In genomic region chr5:180873628-180874520, GRCh38 we compare ENCODE assay signal across 1 cellular context.
TF ChIP-seq lines count a peak whose summit lies in the region.

No MANE protein-coding gene starts in this region.

TF ChIP-seq in K562, 482 proteins besides CTCF, POLR2A, EP300 and RAD21 (continued from another document and continues in another):
- TF ChIP-seq MAFF (IDR thresholded peaks at IDR 0.05; ENCODE audit: low read length): peak; percentile 96
- no peak; the same call in 1 of the 2 replicates for TF ChIP-seq NCOR1 (IDR thresholded peaks at IDR 0.05)
- TF ChIP-seq ZNF445 (CRISPR knock-in tag; IDR thresholded peaks at IDR 0.05; ENCODE audit: low read depth): no peak
- TF ChIP-seq CREB3 (tag; conservative IDR thresholded peaks at IDR 0.05; ENCODE audit: low read depth): 0 out of 2 replicates have a peak, but pooled peaks have one; percentile 33
- no peak for TF ChIP-seq DNMT1 (IDR thresholded peaks at IDR 0.05)
- TF ChIP-seq ILK (tag; IDR thresholded peaks at IDR 0.05; ENCODE audit: borderline replicate concordance, low read depth): no peak
- TF ChIP-seq, protein P1, sequence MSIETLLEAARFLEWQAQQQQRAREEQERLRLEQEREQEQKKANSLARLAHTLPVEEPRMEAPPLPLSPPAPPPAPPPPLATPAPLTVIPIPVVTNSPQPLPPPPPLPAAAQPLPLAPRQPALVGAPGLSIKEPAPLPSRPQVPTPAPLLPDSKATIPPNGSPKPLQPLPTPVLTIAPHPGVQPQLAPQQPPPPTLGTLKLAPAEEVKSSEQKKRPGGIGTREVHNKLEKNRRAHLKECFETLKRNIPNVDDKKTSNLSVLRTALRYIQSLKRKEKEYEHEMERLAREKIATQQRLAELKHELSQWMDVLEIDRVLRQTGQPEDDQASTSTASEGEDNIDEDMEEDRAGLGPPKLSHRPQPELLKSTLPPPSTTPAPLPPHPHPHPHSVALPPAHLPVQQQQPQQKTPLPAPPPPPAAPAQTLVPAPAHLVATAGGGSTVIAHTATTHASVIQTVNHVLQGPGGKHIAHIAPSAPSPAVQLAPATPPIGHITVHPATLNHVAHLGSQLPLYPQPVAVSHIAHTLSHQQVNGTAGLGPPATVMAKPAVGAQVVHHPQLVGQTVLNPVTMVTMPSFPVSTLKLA (conservative IDR thresholded peaks at IDR 0.05): peak in 1 of 2 experiments; percentile 43; a peak in 2 of 4 replicates
- peak; percentile 29 for TF ChIP-seq RBM25 (IDR thresholded peaks at IDR 0.05; ENCODE audit: low read depth, low read length, severe bottlenecking)
- TF ChIP-seq ZNF408 (CRISPR knock-in tag; IDR thresholded peaks at IDR 0.05; ENCODE audit: low read depth): no peak
- no peak for TF ChIP-seq ZNF274 (IDR thresholded peaks at IDR 0.05; ENCODE audit: borderline replicate concordance, low read depth, low read length)
- TF ChIP-seq KAT2B (IDR thresholded peaks at IDR 0.05; ENCODE audit: low read depth, low read length): no peak
- TF ChIP-seq ETV5 (CRISPR knock-in tag; IDR thresholded peaks at IDR 0.05; ENCODE audit: low read depth): peak; percentile 75; the same call in 1 of the 2 replicates
- TF ChIP-seq SAP30 (IDR thresholded peaks at IDR 0.05; ENCODE audit: borderline replicate concordance, insufficient read depth, low read depth, low read length, poor library complexity, severe bottlenecking): no peak
- no peak for TF ChIP-seq TAF15 (IDR thresholded peaks at IDR 0.05; ENCODE audit: low read depth, low read length)
- TF ChIP-seq ZSCAN32 (CRISPR knock-in tag; IDR thresholded peaks at IDR 0.05): no peak
- TF ChIP-seq TAF1 (IDR thresholded peaks at IDR 0.05; ENCODE audit: control insufficient read depth, extremely low read depth, insufficient read depth, low read length, severe bottlenecking): peak; percentile 22
- TF ChIP-seq BRCA1 (IDR thresholded peaks at IDR 0.05): no peak
- no peak for TF ChIP-seq BRCA1 (CRISPR knock-in tag; IDR thresholded peaks at IDR 0.05)
- TF ChIP-seq HDAC1 (IDR thresholded peaks at IDR 0.05): peak in 1 of 2 experiments; percentile 55; a peak in 1 of 4 replicates
- TF ChIP-seq SLC30A9 (CRISPR knock-in tag; IDR thresholded peaks at IDR 0.05): no peak
- TF ChIP-seq CCAR2 (IDR thresholded peaks at IDR 0.05; ENCODE audit: low read depth, low read length): no peak
- no peak for TF ChIP-seq KLF10 (CRISPR knock-in tag; IDR thresholded peaks at IDR 0.05)
- no peak for TF ChIP-seq CCNT2 (IDR thresholded peaks at IDR 0.05; ENCODE audit: borderline replicate concordance, extremely low read depth, insufficient read length, low read depth, low read length)
- TF ChIP-seq, protein P2, sequence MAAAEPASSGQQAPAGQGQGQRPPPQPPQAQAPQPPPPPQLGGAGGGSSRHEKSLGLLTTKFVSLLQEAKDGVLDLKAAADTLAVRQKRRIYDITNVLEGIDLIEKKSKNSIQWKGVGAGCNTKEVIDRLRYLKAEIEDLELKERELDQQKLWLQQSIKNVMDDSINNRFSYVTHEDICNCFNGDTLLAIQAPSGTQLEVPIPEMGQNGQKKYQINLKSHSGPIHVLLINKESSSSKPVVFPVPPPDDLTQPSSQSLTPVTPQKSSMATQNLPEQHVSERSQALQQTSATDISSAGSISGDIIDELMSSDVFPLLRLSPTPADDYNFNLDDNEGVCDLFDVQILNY (CRISPR knock-in tag; IDR thresholded peaks at IDR 0.05): no peak
- TF ChIP-seq ZNF133 (CRISPR knock-in tag; IDR thresholded peaks at IDR 0.05): no peak
- no peak for TF ChIP-seq RUNX1 (IDR thresholded peaks at IDR 0.05; ENCODE audit: low read depth)
- TF ChIP-seq ZNF197 (CRISPR knock-in tag; IDR thresholded peaks at IDR 0.05; ENCODE audit: low read depth): peak; percentile 49; the same call in 1 of the 2 replicates
- TF ChIP-seq, protein P3, sequence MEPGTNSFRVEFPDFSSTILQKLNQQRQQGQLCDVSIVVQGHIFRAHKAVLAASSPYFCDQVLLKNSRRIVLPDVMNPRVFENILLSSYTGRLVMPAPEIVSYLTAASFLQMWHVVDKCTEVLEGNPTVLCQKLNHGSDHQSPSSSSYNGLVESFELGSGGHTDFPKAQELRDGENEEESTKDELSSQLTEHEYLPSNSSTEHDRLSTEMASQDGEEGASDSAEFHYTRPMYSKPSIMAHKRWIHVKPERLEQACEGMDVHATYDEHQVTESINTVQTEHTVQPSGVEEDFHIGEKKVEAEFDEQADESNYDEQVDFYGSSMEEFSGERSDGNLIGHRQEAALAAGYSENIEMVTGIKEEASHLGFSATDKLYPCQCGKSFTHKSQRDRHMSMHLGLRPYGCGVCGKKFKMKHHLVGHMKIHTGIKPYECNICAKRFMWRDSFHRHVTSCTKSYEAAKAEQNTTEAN (CRISPR knock-in tag; IDR thresholded peaks at IDR 0.05): no peak
- no peak; the same call in 1 of the 2 replicates for TF ChIP-seq GATAD2A (IDR thresholded peaks at IDR 0.05)
- TF ChIP-seq ZC3H11A (IDR thresholded peaks at IDR 0.05; ENCODE audit: low read depth, low read length): no peak
- no peak for TF ChIP-seq PHB2 (IDR thresholded peaks at IDR 0.05; ENCODE audit: low read depth)
- TF ChIP-seq ZNF75A (CRISPR knock-in tag; IDR thresholded peaks at IDR 0.05): no peak
- no peak for TF ChIP-seq PTTG1 (tag; IDR thresholded peaks at IDR 0.05; ENCODE audit: low read depth)
- TF ChIP-seq ZNF76 (CRISPR knock-in tag; IDR thresholded peaks at IDR 0.05; ENCODE audit: borderline replicate concordance): 0 out of 2 replicates have a peak, but pooled peaks have one; percentile 54
- no peak for TF ChIP-seq MTF1 (CRISPR knock-in tag; IDR thresholded peaks at IDR 0.05; ENCODE audit: borderline replicate concordance)
- no peak for TF ChIP-seq RBM17 (IDR thresholded peaks at IDR 0.05; ENCODE audit: borderline replicate concordance, low read depth, low read length)
- TF ChIP-seq AFF4 (CRISPR knock-in tag; IDR thresholded peaks at IDR 0.05): no peak
- no peak for TF ChIP-seq SREBF2 (CRISPR knock-in tag; IDR thresholded peaks at IDR 0.05)
- TF ChIP-seq RBM14 (IDR thresholded peaks at IDR 0.05; ENCODE audit: borderline replicate concordance, insufficient read depth, low read depth, low read length): no peak
- peak; percentile 73; the same call in 1 of the 2 replicates for TF ChIP-seq JUNB (CRISPR knock-in tag; conservative IDR thresholded peaks at IDR 0.05)
- peak; percentile 44 for TF ChIP-seq TCF3 (CRISPR knock-in tag; IDR thresholded peaks at IDR 0.05)
- TF ChIP-seq SMARCC2 (IDR thresholded peaks at IDR 0.05; ENCODE audit: low read depth): no peak
- no peak for TF ChIP-seq GABPA (tag; conservative IDR thresholded peaks at IDR 0.05; ENCODE audit: low read depth)
- TF ChIP-seq, protein P4, sequence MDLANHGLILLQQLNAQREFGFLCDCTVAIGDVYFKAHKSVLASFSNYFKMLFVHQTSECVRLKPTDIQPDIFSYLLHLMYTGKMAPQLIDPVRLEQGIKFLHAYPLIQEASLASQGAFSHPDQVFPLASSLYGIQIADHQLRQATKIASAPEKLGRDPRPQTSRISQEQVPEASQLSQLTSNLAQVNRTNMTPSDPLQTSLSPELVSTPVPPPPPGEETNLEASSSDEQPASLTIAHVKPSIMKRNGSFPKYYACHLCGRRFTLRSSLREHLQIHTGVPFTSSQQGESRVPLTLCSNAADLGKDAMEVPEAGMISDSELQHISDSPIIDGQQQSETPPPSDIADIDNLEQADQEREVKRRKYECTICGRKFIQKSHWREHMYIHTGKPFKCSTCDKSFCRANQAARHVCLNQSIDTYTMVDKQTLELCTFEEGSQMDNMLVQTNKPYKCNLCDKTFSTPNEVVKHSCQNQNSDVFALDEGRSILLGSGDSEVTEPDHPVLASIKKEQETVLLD (IDR thresholded peaks at IDR 0.05): no peak
- TF ChIP-seq, protein P5, sequence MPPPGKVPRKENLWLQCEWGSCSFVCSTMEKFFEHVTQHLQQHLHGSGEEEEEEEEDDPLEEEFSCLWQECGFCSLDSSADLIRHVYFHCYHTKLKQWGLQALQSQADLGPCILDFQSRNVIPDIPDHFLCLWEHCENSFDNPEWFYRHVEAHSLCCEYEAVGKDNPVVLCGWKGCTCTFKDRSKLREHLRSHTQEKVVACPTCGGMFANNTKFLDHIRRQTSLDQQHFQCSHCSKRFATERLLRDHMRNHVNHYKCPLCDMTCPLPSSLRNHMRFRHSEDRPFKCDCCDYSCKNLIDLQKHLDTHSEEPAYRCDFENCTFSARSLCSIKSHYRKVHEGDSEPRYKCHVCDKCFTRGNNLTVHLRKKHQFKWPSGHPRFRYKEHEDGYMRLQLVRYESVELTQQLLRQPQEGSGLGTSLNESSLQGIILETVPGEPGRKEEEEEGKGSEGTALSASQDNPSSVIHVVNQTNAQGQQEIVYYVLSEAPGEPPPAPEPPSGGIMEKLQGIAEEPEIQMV (tag; conservative IDR thresholded peaks at IDR 0.05; ENCODE audit: low read depth): 0 out of 2 replicates have a peak, but pooled peaks have one; percentile 15
- no peak for TF ChIP-seq FUS (optimal IDR thresholded peaks at IDR 0.05; ENCODE audit: low read depth, low read length)
- TF ChIP-seq, protein P6, sequence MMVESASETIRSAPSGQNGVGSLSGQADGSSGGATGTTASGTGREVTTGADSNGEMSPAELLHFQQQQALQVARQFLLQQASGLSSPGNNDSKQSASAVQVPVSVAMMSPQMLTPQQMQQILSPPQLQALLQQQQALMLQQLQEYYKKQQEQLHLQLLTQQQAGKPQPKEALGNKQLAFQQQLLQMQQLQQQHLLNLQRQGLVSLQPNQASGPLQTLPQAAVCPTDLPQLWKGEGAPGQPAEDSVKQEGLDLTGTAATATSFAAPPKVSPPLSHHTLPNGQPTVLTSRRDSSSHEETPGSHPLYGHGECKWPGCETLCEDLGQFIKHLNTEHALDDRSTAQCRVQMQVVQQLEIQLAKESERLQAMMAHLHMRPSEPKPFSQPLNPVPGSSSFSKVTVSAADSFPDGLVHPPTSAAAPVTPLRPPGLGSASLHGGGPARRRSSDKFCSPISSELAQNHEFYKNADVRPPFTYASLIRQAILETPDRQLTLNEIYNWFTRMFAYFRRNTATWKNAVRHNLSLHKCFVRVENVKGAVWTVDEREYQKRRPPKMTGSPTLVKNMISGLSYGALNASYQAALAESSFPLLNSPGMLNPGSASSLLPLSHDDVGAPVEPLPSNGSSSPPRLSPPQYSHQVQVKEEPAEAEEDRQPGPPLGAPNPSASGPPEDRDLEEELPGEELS (CRISPR knock-in tag; IDR thresholded peaks at IDR 0.05; ENCODE audit: borderline replicate concordance): 0 out of 2 replicates have a peak, but pooled peaks have one; percentile 65
- no peak for TF ChIP-seq HMGXB4 (CRISPR knock-in tag; IDR thresholded peaks at IDR 0.05)
- TF ChIP-seq ZNF511 (CRISPR knock-in tag; IDR thresholded peaks at IDR 0.05): no peak
- no peak for TF ChIP-seq CSDE1 (IDR thresholded peaks at IDR 0.05)
- TF ChIP-seq DPF2 (IDR thresholded peaks at IDR 0.05): peak; percentile 87
- TF ChIP-seq NR2C2 (CRISPR knock-in tag; IDR thresholded peaks at IDR 0.05): no peak
- TF ChIP-seq NR2C2 (tag; IDR thresholded peaks at IDR 0.05): peak; percentile 84
- TF ChIP-seq ZNF668 (CRISPR knock-in tag; IDR thresholded peaks at IDR 0.05): no peak
- TF ChIP-seq SMAD2 (IDR thresholded peaks at IDR 0.05; ENCODE audit: low read depth, low read length): no peak
- TF ChIP-seq ILF3 (IDR thresholded peaks at IDR 0.05; ENCODE audit: borderline replicate concordance): no peak
- peak; percentile 49; the same call in 1 of the 2 replicates for TF ChIP-seq NFRKB (IDR thresholded peaks at IDR 0.05; ENCODE audit: low read depth)
